In the genomic region with DNA sequence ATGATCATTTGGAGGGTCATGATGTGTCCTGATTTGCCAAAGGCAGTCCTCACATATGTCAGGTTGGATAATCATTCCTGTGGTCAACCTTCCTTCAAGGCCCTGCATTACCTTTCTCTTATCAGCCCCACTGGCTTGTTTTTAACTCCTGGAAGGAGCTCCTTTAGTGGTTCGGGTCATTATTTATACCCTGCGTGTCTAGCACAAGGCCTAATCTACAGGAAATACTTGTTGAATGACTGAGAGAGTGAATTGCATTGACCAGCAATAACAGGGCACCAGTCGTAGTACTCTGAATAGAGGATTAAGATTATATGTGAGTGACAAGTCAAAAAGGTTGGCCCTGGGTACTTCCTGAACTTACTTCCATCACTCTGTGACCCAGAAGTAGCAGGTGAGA, we compare ENCODE assay signal across 14 cellular contexts. TPM values are rescaled to one million over a fixed set of nuclear protein-coding genes. Genes with fewer than 3 reads are reported as not detected.
DNase-seq lines count a peak whose midpoint lies in the region; ATAC-seq and TF ChIP-seq lines count a peak whose summit lies in the region.
"Had no signal": no experiment of that assay in that cellular context is flagged by ENCODE, and none has a peak within 500 bp of the region (broad histone marks: within the 10 kb centered on the region; RNA-seq: fewer than 3 reads in every experiment).

No MANE protein-coding gene starts in this region.

- TF ChIP-seq POLR2A in heart left ventricle (IDR thresholded peaks at IDR 0.05): no peak

- TF ChIP-seq CTCF in heart left ventricle (IDR thresholded peaks at IDR 0.05): no peak

- H3K9me3 ChIP-seq in CD8-positive, alpha-beta memory T cell (ENCODE audit: low read length): no peaks in the 10 kb centered on the region
- H3K9me3 ChIP-seq in heart left ventricle: no peaks in the 10 kb centered on the region
- H3K9me3 ChIP-seq: gastrocnemius medialis, sigmoid colon, thyroid gland had no signal

- 70 to 81% (median 77%) methylated on average over 3 of the region's 3 CpGs for WGBS in heart left ventricle, 4 donors

- H3K4me1 ChIP-seq in CD8-positive, alpha-beta memory T cell (ENCODE audit: insufficient read depth, low read length): peaks cover 81% of the 10 kb centered on the region
- H3K4me1 ChIP-seq in heart left ventricle: peaks cover 0 to 52% (median 13%) of the 10 kb centered on the region in 12 donors

- H3K36me3 ChIP-seq in CD8-positive, alpha-beta memory T cell (ENCODE audit: insufficient read depth, low read length): no peaks in the 10 kb centered on the region
- no peaks in the 10 kb centered on the region for H3K36me3 ChIP-seq in heart left ventricle
- H3K36me3 ChIP-seq: gastrocnemius medialis, sigmoid colon, thyroid gland had no signal

- DNase-seq in CD8-positive, alpha-beta memory T cell: no peak
- DNase-seq in HT1080 (ENCODE audit: low read depth): peak; percentile 50
- DNase-seq in activated naive CD8-positive, alpha-beta T cell treated with anti-CD3 and anti-CD28 coated beads for 36 hours: no peak
- peak; percentile 73 for DNase-seq in islet precursor cell
- DNase-seq in NCI-H128 (lab: John Stamatoyannopoulos, UW; ENCODE audit: unreplicated experiment): no peak
- no peak for DNase-seq in heart left ventricle
- no peak for DNase-seq in hypothalamus (lab: John Stamatoyannopoulos, UW)
- DNase-seq in activated gamma-delta T cell (lab: John Stamatoyannopoulos, UW): no peak
- DNase-seq: gastrocnemius medialis, NCI-H1048, NCI-H526, Right ventricle myocardium superior, sigmoid colon, thyroid gland had no signal

- no peak overlapping the region for H3K4me3 ChIP-seq in CD8-positive, alpha-beta memory T cell (ENCODE audit: low read length)
- no peak overlapping the region for H3K4me3 ChIP-seq in heart left ventricle
- H3K4me3 ChIP-seq: gastrocnemius medialis, sigmoid colon, thyroid gland had no signal

- H3K27ac Mint-ChIP-seq in CD8-positive, alpha-beta memory T cell: peak overlapping the region; percentile 94 to 100 (median 99)
- H3K27ac Mint-ChIP-seq in activated naive CD8-positive, alpha-beta T cell treated with anti-CD3 and anti-CD28 coated beads for 36 hours: peak overlapping the region; percentile 95

- peaks cover 0 to 19% (median 2%) of the 10 kb centered on the region in 3 donors for H3K36me3 Mint-ChIP-seq in CD8-positive, alpha-beta memory T cell
- peaks cover 59% of the 10 kb centered on the region for H3K36me3 Mint-ChIP-seq in activated naive CD8-positive, alpha-beta T cell treated with anti-CD3 and anti-CD28 coated beads for 36 hours

- H3K4me3 Mint-ChIP-seq in CD8-positive, alpha-beta memory T cell: peak overlapping the region; percentile 68 to 100 (median 99)
- peak overlapping the region; percentile 57 for H3K4me3 Mint-ChIP-seq in activated naive CD8-positive, alpha-beta T cell treated with anti-CD3 and anti-CD28 coated beads for 36 hours

- no peak for ATAC-seq in heart left ventricle
- ATAC-seq: gastrocnemius medialis had no signal

- peaks cover 0 to 3% (median 2%) of the 10 kb centered on the region in 5 donors for H3K9me3 Mint-ChIP-seq in CD8-positive, alpha-beta memory T cell
- peaks cover 3% of the 10 kb centered on the region for H3K9me3 Mint-ChIP-seq in activated naive CD8-positive, alpha-beta T cell treated with anti-CD3 and anti-CD28 coated beads for 36 hours

- peaks cover 78 to 87% (median 86%) of the 10 kb centered on the region in 3 donors for H3K4me1 Mint-ChIP-seq in CD8-positive, alpha-beta memory T cell
- H3K4me1 Mint-ChIP-seq in activated naive CD8-positive, alpha-beta T cell treated with anti-CD3 and anti-CD28 coated beads for 36 hours: peaks cover 69% of the 10 kb centered on the region

- POLR2A ChIA-PET in CD8-positive, alpha-beta memory T cell (lab: Charles Lee): interaction anchor here (2.4 to 4.0 kb wide), 2 partner anchors 14 kb away, joined by 15 to 44 read pairs; no protein-coding TSS in a partner anchor

- H3K27ac ChIP-seq in CD8-positive, alpha-beta memory T cell (ENCODE audit: low read depth, low read length): no peak overlapping the region
- no peak overlapping the region for H3K27ac ChIP-seq in heart left ventricle
- H3K27ac ChIP-seq: gastrocnemius medialis, sigmoid colon, thyroid gland had no signal

- intact Hi-C loops in heart left ventricle (cut with DNase I): loop anchor here in 7 of 10 donors (5.0 to 10.0 kb wide), 7 partner anchors 46 to 196 kb away; partner anchors contain the start of gene AIG1 (in 1 of the 7)

- H3K27me3 Mint-ChIP-seq in CD8-positive, alpha-beta memory T cell: peaks cover 0 to 4% of the 10 kb centered on the region in 2 donors
- peaks cover 5% of the 10 kb centered on the region for H3K27me3 Mint-ChIP-seq in activated naive CD8-positive, alpha-beta T cell treated with anti-CD3 and anti-CD28 coated beads for 36 hours

- CTCF ChIA-PET in CD8-positive, alpha-beta memory T cell (lab: Charles Lee): interaction anchor here (1.6 kb wide), 1 partner anchor 14 kb away, joined by 7 read pairs; no protein-coding TSS in a partner anchor

- H3K27me3 ChIP-seq in CD8-positive, alpha-beta memory T cell (ENCODE audit: insufficient read depth, low read length, poor library complexity, severe bottlenecking): no peaks in the 10 kb centered on the region
- no peaks in the 10 kb centered on the region for H3K27me3 ChIP-seq in heart left ventricle
- H3K27me3 ChIP-seq: gastrocnemius medialis, sigmoid colon, thyroid gland had no signal

RNA-seq across cellular contexts. Expression of gene HIVEP2, which starts 4.5 kb away (rescaled TPM):
- total RNA-seq in CD8-positive, alpha-beta memory T cell: 10 to 100 TPM; 37.1 to 37.2 TPM
- 15.4 TPM for polyA plus RNA-seq in CD8-positive, alpha-beta memory T cell
- 5.8 and 7.0 TPM in 2 replicates for total RNA-seq in HT1080 (2014; rRNA removed; shearing (Covaris generic))
- polyA plus RNA-seq in HT1080 (2015; cell fraction: cytosol; rRNA removed): 6.1 and 7.9 TPM in 2 replicates
- polyA plus RNA-seq in HT1080 (2015; cell fraction: nucleus; rRNA removed): 13.0 and 13.5 TPM in 2 replicates
- total RNA-seq in activated naive CD8-positive, alpha-beta T cell treated with anti-CD3 and anti-CD28 coated beads for 36 hours: 10 to 100 TPM; 27.1 to 28.8 TPM
- 10 to 100 TPM; 11.6 to 31.2 (median 20.6) TPM for total RNA-seq in heart left ventricle
- polyA plus RNA-seq in heart left ventricle: 1 to 10 TPM; 2.7 to 6.3 TPM

Comparison
In these comparisons a context has a peak if more than half of its experiments do, and no peak if none do; other contexts are left out.
1. DNase-seq: peak in HT1080 (single experiment) and islet precursor cell (single experiment); none in CD8-positive, alpha-beta memory T cell (0 of 5), activated naive CD8-positive, alpha-beta T cell treated with anti-CD3 and anti-CD28 coated beads for 36 hours (single experiment), NCI-H128 (single experiment), heart left ventricle (0 of 5), hypothalamus (0 of 51) and activated gamma-delta T cell (single experiment).